16 cellular contexts compared by ENCODE assay signal in the genomic region with DNA sequence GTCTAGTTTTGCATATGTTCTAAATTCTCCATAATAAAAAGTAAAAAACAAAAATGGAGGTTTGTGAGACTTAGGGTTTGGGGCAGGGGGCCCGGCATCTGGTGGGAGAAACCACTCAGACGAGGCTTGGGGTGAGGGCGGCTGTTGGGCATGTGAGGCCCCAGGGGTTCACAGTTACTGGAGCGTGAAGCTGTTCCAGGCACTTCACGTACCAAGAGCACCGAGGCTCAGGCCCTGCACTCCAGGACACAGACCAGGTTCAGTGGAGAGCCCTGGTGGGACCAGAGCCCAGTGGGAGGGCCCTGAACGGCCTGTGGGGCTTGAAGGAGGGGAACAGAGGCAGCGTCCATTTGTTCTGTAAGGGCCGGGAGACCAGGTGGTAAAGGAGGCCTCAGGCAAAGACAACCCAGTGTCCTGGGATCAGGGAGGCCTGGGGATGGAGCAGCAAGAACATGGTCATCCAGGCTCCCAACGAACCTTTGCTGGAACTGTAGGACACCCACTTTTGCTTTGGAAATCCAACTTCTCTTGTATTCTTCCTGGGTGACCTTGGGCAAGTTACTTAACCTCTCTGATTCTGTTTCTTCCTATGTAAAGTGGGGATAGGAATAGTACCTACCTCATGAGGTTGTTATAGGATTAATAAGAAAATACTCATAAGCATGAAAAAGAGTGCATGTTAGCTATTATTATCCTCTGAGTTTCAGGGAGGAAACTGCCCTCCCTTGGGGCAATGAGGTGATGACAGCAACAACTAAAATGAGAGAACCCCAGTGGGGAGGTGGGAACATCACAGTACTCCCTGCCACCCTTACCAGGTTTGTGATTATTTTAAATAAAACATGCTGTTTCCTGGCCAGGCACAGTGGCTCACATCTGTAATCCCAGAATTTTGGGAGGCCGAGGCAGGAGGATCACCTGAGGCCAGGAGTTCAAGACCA. TPM values are rescaled to one million over a fixed set of nuclear protein-coding genes. Genes with fewer than 3 reads are reported as not detected.
DNase-seq lines count a peak whose midpoint lies in the region; ATAC-seq, FAIRE-seq and TF ChIP-seq lines count a peak whose summit lies in the region.
"Had no signal": no experiment of that assay in that cellular context is flagged by ENCODE, and none has a peak within 500 bp of the region (broad histone marks: within the 10 kb centered on the region; RNA-seq: fewer than 3 reads in every experiment).

No MANE protein-coding gene starts in this region.

- H3K4me1 ChIP-seq in HepG2 (ENCODE audit: insufficient read depth, low read length) (no peaks in the 10 kb centered on the region), right lobe of liver (no peaks in the 10 kb centered on the region), K562 (replicated peaks in 1 of 2; ENCODE audit: control insufficient read depth in 2 of 2, insufficient read depth in 2 of 2, low read length in 2 of 2) (peaks cover 2 to 12% of the 10 kb centered on the region in 2 experiments; a peak in 3 of 5 replicates)

- WGBS in HepG2 (ENCODE audit: low lambda C conversion rate), result 28% methylated on average over 11 of the region's 11 CpGs
- 85% methylated on average over 5 of the region's 11 CpGs for WGBS in right lobe of liver (ENCODE audit: insufficient coverage, low coverage, low lambda C conversion rate, missing lambda C conversion rate)
- WGBS in K562 (ENCODE audit: insufficient coverage, low coverage, missing lambda C conversion rate), result 37% methylated on average over 11 of the region's 11 CpGs

- H3K27me3 ChIP-seq in HepG2 (ENCODE audit: control insufficient read depth in 1 of 2, insufficient read depth in 2 of 2, low read length in 2 of 2) (peaks cover 6 to 78% of the 10 kb centered on the region in 2 experiments), right lobe of liver (no peaks in the 10 kb centered on the region), K562 (ENCODE audit: control insufficient read depth in 2 of 2, insufficient read depth in 2 of 2, low read length in 2 of 2) (peaks cover 28 to 62% of the 10 kb centered on the region in 2 experiments)

- in situ Hi-C loops in HepG2 (cut with HindIII; ENCODE audit: extremely low pct_ligation_motif_present, low pct_unique_long_range_greater_than_20kb), result no loop called here
- in situ Hi-C loops in K562 (cut with MboI), result loop anchor here (5.0 to 25.0 kb wide), 2 partner anchors 232 to 1483 kb away; no protein-coding TSS in a partner anchor

- H3K4me2 ChIP-seq in HepG2 (ENCODE audit: low read depth, low read length) (no peak overlapping the region), K562 (ENCODE audit: insufficient read depth, low read length) (no peak overlapping the region)

- ATAC-seq in HepG2 (no peak), right lobe of liver (no peak), HG03108 (IDR thresholded peaks at IDR 0.05; ENCODE audit: unreplicated experiment) (peak; percentile 36), K562 (no peak), GM21515 (IDR thresholded peaks at IDR 0.05; ENCODE audit: unreplicated experiment) (no peak)
- ATAC-seq in stimulated activated naive B cell treated with anti-CD40 and anti-IgM and Interleukin-4, amounts not matched to agents 10 μg/mL and 1 μg/mL and 100 μg/mL, for 72 hours (replicated peaks), result peak; percentile 54 to 60
- ATAC-seq: activated T-cell treated with anti-CD3 and anti-CD28 coated beads, Interleukin-2, amount 50 U/mL, for 72 hours; Panc1 had no signal

- no peaks in the 10 kb centered on the region for H3K36me3 ChIP-seq in HepG2 (replicated peaks in 1 of 2; ENCODE audit: control insufficient read depth in 1 of 2, insufficient read depth in 2 of 2, low read length in 2 of 2)
- no peaks in the 10 kb centered on the region for H3K36me3 ChIP-seq in right lobe of liver
- no peaks in the 10 kb centered on the region for H3K36me3 ChIP-seq in K562 (ENCODE audit: control insufficient read depth, insufficient read depth, low read length)

- TF ChIP-seq EP300 in HepG2 (IDR thresholded peaks at IDR 0.05; ENCODE audit: low read depth in 2 of 2, low read length in 2 of 2) (no peak), HepG2 (CRISPR knock-in tag; IDR thresholded peaks at IDR 0.05; ENCODE audit: borderline replicate concordance) (no peak), K562 (IDR thresholded peaks at IDR 0.05; ENCODE audit: low read length) (no peak)

- H3K79me2 ChIP-seq in HepG2 (ENCODE audit: insufficient read depth, low read length), result no peaks in the 10 kb centered on the region
- H3K79me2 ChIP-seq in K562 (ENCODE audit: control insufficient read depth, insufficient read depth, low read length), result no peaks in the 10 kb centered on the region

- H4K20me1 ChIP-seq in HepG2 (ENCODE audit: insufficient read depth, low read length) (no peaks in the 10 kb centered on the region), K562 (replicated peaks; ENCODE audit: control insufficient read depth, insufficient read depth, low read length) (peaks cover 3% of the 10 kb centered on the region; the same call in 1 of the 2 replicates)

- TF ChIP-seq CTCF in HepG2 (CRISPR knock-in tag; IDR thresholded peaks at IDR 0.05), result no peak
- TF ChIP-seq CTCF in right lobe of liver (IDR thresholded peaks at IDR 0.05), result no peak
- TF ChIP-seq CTCF in K562 (IDR thresholded peaks at IDR 0.05 in 2 of 3, conservative IDR thresholded peaks at IDR 0.05 in 1 of 3; ENCODE audit: insufficient read depth in 2 of 3, low read depth in 1 of 3, low read length in 3 of 3), result no peak

- H3K9me1 ChIP-seq in K562 (ENCODE audit: control insufficient read depth, insufficient read depth, low read length), result no peaks in the 10 kb centered on the region

- TF ChIP-seq RAD21 in HepG2 (CRISPR knock-in tag; IDR thresholded peaks at IDR 0.05) (no peak), K562 (CRISPR knock-in tag; conservative IDR thresholded peaks at IDR 0.05 in 1 of 2, IDR thresholded peaks at IDR 0.05 in 1 of 2) (no peak)

- H3K27me3 Mint-ChIP-seq in stimulated activated naive B cell treated with anti-CD40 and anti-IgM and Interleukin-4, amounts not matched to agents 10 μg/mL and 1 μg/mL and 100 μg/mL, for 72 hours, result no peaks in the 10 kb centered on the region
- H3K27me3 Mint-ChIP-seq in activated CD4-positive, alpha-beta memory T cell treated with anti-CD3 and anti-CD28 coated beads for 36 hours, result no peaks in the 10 kb centered on the region

- FAIRE-seq in HepG2 (lab: Jason Lieb, UNC) (no peak), K562 (lab: Jason Lieb, UNC) (no peak)
- FAIRE-seq: islet of Langerhans had no signal

- BruUV-seq in HepG2 (replicated peaks; lab: Mats Ljungman, UMichigan) (no TSS peak), K562 (replicated peaks; lab: Mats Ljungman, UMichigan) (no TSS peak)

- H3K9me3 ChIP-seq in HepG2 (ENCODE audit: low read length) (no peaks in the 10 kb centered on the region), right lobe of liver (no peaks in the 10 kb centered on the region), K562 (replicated peaks; ENCODE audit: control insufficient read depth, insufficient read depth, low read depth, low read length) (no peaks in the 10 kb centered on the region)

- H2AFZ ChIP-seq in HepG2 (ENCODE audit: low read length), result no peak overlapping the region
- no peak overlapping the region for H2AFZ ChIP-seq in K562 (ENCODE audit: low read depth, low read length)

- H3K9me3 Mint-ChIP-seq in stimulated activated naive B cell treated with anti-CD40 and anti-IgM and Interleukin-4, amounts not matched to agents 10 μg/mL and 1 μg/mL and 100 μg/mL, for 72 hours, result no peaks in the 10 kb centered on the region
- no peaks in the 10 kb centered on the region for H3K9me3 Mint-ChIP-seq in activated CD4-positive, alpha-beta memory T cell treated with anti-CD3 and anti-CD28 coated beads for 36 hours
- H3K9me3 Mint-ChIP-seq: activated T-cell treated with anti-CD3 and anti-CD28 coated beads, Interleukin-2, amount 50 U/mL, for 72 hours had no signal

- H3K36me3 Mint-ChIP-seq in stimulated activated naive B cell treated with anti-CD40 and anti-IgM and Interleukin-4, amounts not matched to agents 10 μg/mL and 1 μg/mL and 100 μg/mL, for 72 hours, result peaks cover 25 to 33% of the 10 kb centered on the region in 2 donors
- H3K36me3 Mint-ChIP-seq in activated CD4-positive, alpha-beta memory T cell treated with anti-CD3 and anti-CD28 coated beads for 36 hours, result no peaks in the 10 kb centered on the region

- TF ChIP-seq POLR2A in HepG2 (IDR thresholded peaks at IDR 0.05; ENCODE audit: insufficient read depth in 1 of 2, low read depth in 2 of 2, low read length in 2 of 2), result no peak
- no peak for TF ChIP-seq POLR2A in right lobe of liver (IDR thresholded peaks at IDR 0.05)
- no peak for TF ChIP-seq POLR2A in K562 (conservative IDR thresholded peaks at IDR 0.05)

- peaks cover 52 to 81% of the 10 kb centered on the region in 2 donors for H3K4me1 Mint-ChIP-seq in stimulated activated naive B cell treated with anti-CD40 and anti-IgM and Interleukin-4, amounts not matched to agents 10 μg/mL and 1 μg/mL and 100 μg/mL, for 72 hours
- peaks cover 17% of the 10 kb centered on the region for H3K4me1 Mint-ChIP-seq in activated CD4-positive, alpha-beta memory T cell treated with anti-CD3 and anti-CD28 coated beads for 36 hours (ENCODE audit: low read depth)

- H3K4me3 ChIP-seq in HepG2 (replicated peaks in 1 of 3; ENCODE audit: insufficient read depth in 1 of 3, low read depth in 2 of 3, low read length in 3 of 3) (no peak overlapping the region), right lobe of liver (no peak overlapping the region), K562 (no peak overlapping the region)

- H3K4me3 Mint-ChIP-seq in stimulated activated naive B cell treated with anti-CD40 and anti-IgM and Interleukin-4, amounts not matched to agents 10 μg/mL and 1 μg/mL and 100 μg/mL, for 72 hours, result peak overlapping the region; percentile 41 to 74
- H3K4me3 Mint-ChIP-seq in activated CD4-positive, alpha-beta memory T cell treated with anti-CD3 and anti-CD28 coated beads for 36 hours, result no peak overlapping the region
- H3K4me3 Mint-ChIP-seq: activated T-cell treated with anti-CD3 and anti-CD28 coated beads, Interleukin-2, amount 50 U/mL, for 72 hours had no signal

- POLR2A ChIA-PET in HepG2 (lab: Yijun Ruan, JAX) (no interaction called here), K562 (lab: Yijun Ruan, JAX) (interaction anchor here (0.6 to 0.9 kb wide), 2 partner anchors 13 to 201 kb away, joined by 3 to 5 read pairs; no protein-coding TSS in a partner anchor)
- POLR2A ChIA-PET in activated CD4-positive, alpha-beta memory T cell treated with anti-CD3 and anti-CD28 coated beads for 36 hours (lab: Charles Lee), result interaction anchor here (0.9 kb wide), 1 partner anchor 18 kb away, joined by 4 read pairs; no protein-coding TSS in a partner anchor

- H3K27ac Mint-ChIP-seq in stimulated activated naive B cell treated with anti-CD40 and anti-IgM and Interleukin-4, amounts not matched to agents 10 μg/mL and 1 μg/mL and 100 μg/mL, for 72 hours, result peak overlapping the region; percentile 94
- H3K27ac Mint-ChIP-seq in activated CD4-positive, alpha-beta memory T cell treated with anti-CD3 and anti-CD28 coated beads for 36 hours, result no peak overlapping the region
- H3K27ac Mint-ChIP-seq: activated T-cell treated with anti-CD3 and anti-CD28 coated beads, Interleukin-2, amount 50 U/mL, for 72 hours had no signal

- intact Hi-C loops in HepG2 (cut with micrococcal nuclease; ENCODE audit: unreplicated experiment) (no loop called here), right lobe of liver (cut with DNase I) (no loop called here), K562 (cut with micrococcal nuclease) (loop anchor here (10.0 kb wide), 1 partner anchor 390 kb away; no protein-coding TSS in a partner anchor)
- intact Hi-C loops in activated CD4-positive, alpha-beta memory T cell treated with anti-CD3 and anti-CD28 coated beads for 36 hours (cut with micrococcal nuclease), result no loop called here

- CTCF ChIA-PET in HepG2 (lab: Yijun Ruan, JAX; ENCODE audit: low intra/inter-chr PET ratio, low total read pairs), result no interaction called here
- CTCF ChIA-PET in K562 (lab: Yijun Ruan, JAX; ENCODE audit: low intra/inter-chr PET ratio), result no interaction called here
- CTCF ChIA-PET in activated CD4-positive, alpha-beta memory T cell treated with anti-CD3 and anti-CD28 coated beads for 36 hours (lab: Charles Lee), result interaction anchor here (0.6 to 3.2 kb wide), 2 partner anchors 12 to 14 kb away, joined by 3 to 35 read pairs; no protein-coding TSS in a partner anchor

- no peak overlapping the region for H3K9ac ChIP-seq in HepG2 (ENCODE audit: insufficient read depth, low read depth, low read length)
- H3K9ac ChIP-seq in K562 (ENCODE audit: insufficient read depth in 1 of 2, low read depth in 2 of 2, low read length in 2 of 2), result peak overlapping the region in 1 of 2 experiments; percentile 1; a peak in 1 of 4 replicates

- no peak for DNase-seq in HepG2 (ENCODE audit: low spot score)
- DNase-seq in right lobe of liver, result no peak
- DNase-seq in K562 (ENCODE audit: extremely low read depth in 1 of 4, low spot score in 3 of 4), result no peak
- DNase-seq in stimulated activated naive B cell treated with anti-CD40 and anti-IgM and Interleukin-4, amounts not matched to agents 10 μg/mL and 1 μg/mL and 100 μg/mL, for 72 hours, result peak; percentile 64
- no peak for DNase-seq in activated CD4-positive, alpha-beta memory T cell treated with anti-CD3 and anti-CD28 coated beads for 36 hours
- DNase-seq in NCI-H2081 (lab: John Stamatoyannopoulos, UW), result no peak
- DNase-seq: activated CD4-positive, alpha-beta T cell treated with anti-CD3 and anti-CD28 coated beads for 1 hour; activated T-cell treated with anti-CD3 and anti-CD28 coated beads, Interleukin-2, amount 50 U/mL, for 72 hours; amygdala; DMS 273 treated with DMSO at 0.1 percent for 48 hours; IMR-90 had no signal

- H3K27ac ChIP-seq in HepG2 (ENCODE audit: extremely low read length, insufficient read depth, low read length), result no peak overlapping the region
- H3K27ac ChIP-seq in right lobe of liver, result no peak overlapping the region
- no peak overlapping the region for H3K27ac ChIP-seq in K562 (ENCODE audit: extremely low read depth, low read depth, low read length)
- H3K27ac ChIP-seq: epithelial cell of prostate had no signal

RNA-seq across cellular contexts. Expression of a gene that starts 1.1 kb away (rescaled TPM):
- total RNA-seq in HepG2 (2016; rRNA removed; fragmentation: Illumina TruSeq; extraction: Trizol) (not detected in 2 replicates), right lobe of liver (10 to 100 TPM in 2 of 6 experiments, 1 to 10 TPM in 4; 6.6 to 15.6 (median 9.6) TPM), K562 (2014; rRNA removed) (0.04 TPM in 1 of 2 replicates, not detected in the other), K562 (2014; rRNA removed; fragmentation: Illumina TruSeq; extraction: Trizol) (not detected in 2 replicates), K562 (2015; rRNA removed; fragmentation: Illumina TruSeq; extraction: Trizol) (0.15 TPM in 1 of 2 replicates, not detected in the other), K562 (2021) (0.13 TPM in 1 of 2 replicates, not detected in the other)
- total RNA-seq in HepG2 (2016; cell fraction: cytosol; rRNA removed; fragmentation: Illumina TruSeq; extraction: Trizol; ENCODE audit: low read depth), result not detected in 2 replicates
- not detected in 2 replicates for total RNA-seq in HepG2 (2016; cell fraction: insoluble cytoplasmic fraction; rRNA removed; fragmentation: Illumina TruSeq; extraction: Trizol)
- total RNA-seq in HepG2 (2016; cell fraction: membrane; rRNA removed; fragmentation: Illumina TruSeq; extraction: Trizol), result not detected in 2 replicates
- total RNA-seq in HepG2 (2016; cell fraction: nucleus; rRNA removed; fragmentation: Illumina TruSeq; extraction: Trizol), result not detected in 2 replicates
- polyA plus RNA-seq in HepG2 (2011; rRNA removed) (0.03 TPM in 1 of 2 replicates, not detected in the other), K562 (2011; rRNA removed) (0.04 TPM in 1 of 2 replicates, not detected in the other), K562 (2014; fragmentation: Illumina TruSeq; extraction: Trizol) (not detected in 2 replicates), K562 (2014; fragmentation: Nextera tagmentation; extraction: Ambion mirVana) (not detected), K562 (2014; rRNA removed) (0.09 TPM in 1 of 2 replicates, not detected in the other)
- polyA plus RNA-seq in HepG2 (2011; cell fraction: cytosol; rRNA removed), result not detected in 2 replicates
- 0.13 and 0.17 TPM in 2 replicates for polyA plus RNA-seq in HepG2 (2011; cell fraction: nucleus; rRNA removed)
- not detected in 2 replicates for polyA plus RNA-seq in HepG2 (2012)
- polyA plus RNA-seq in HepG2 (2016; cell fraction: cytosol; fragmentation: Illumina TruSeq; extraction: Trizol; ENCODE audit: low read depth), result not detected in 2 replicates
- not detected in 2 replicates for polyA plus RNA-seq in HepG2 (2016; cell fraction: insoluble cytoplasmic fraction; fragmentation: Illumina TruSeq; extraction: Trizol; ENCODE audit: low read depth)
- polyA plus RNA-seq in HepG2 (2016; cell fraction: membrane; fragmentation: Illumina TruSeq; extraction: Trizol; ENCODE audit: low read depth), result not detected in 2 replicates
- not detected in 2 replicates for polyA plus RNA-seq in HepG2 (2016; cell fraction: nucleus; fragmentation: Illumina TruSeq; extraction: Trizol; ENCODE audit: insufficient read depth, low read depth)
- not detected in 2 replicates for polyA minus RNA-seq in HepG2 (2011; rRNA and poly(A)+ RNA removed; ENCODE audit: low replicate concordance)
- polyA minus RNA-seq in HepG2 (2011; cell fraction: cytosol; rRNA and poly(A)+ RNA removed), result not detected in 2 replicates
- polyA minus RNA-seq in HepG2 (2011; cell fraction: nucleus; rRNA and poly(A)+ RNA removed), result 0.25 TPM in 1 of 2 replicates, not detected in the other
- total RNA-seq in K562 (2011; cell fraction: chromatin; rRNA removed; ENCODE audit: low replicate concordance), result 0.30 and 0.49 TPM in 2 replicates
- 0.13 TPM in 1 of 2 replicates, not detected in the other for total RNA-seq in K562 (2011; cell fraction: nucleolus; rRNA removed)
- total RNA-seq in K562 (2011; cell fraction: nucleoplasm; rRNA removed), result 0.37 TPM in 1 of 2 replicates, not detected in the other
- polyA plus RNA-seq in K562 (2011; cell fraction: cytosol; rRNA removed), result 0.04 and 0.06 TPM in 2 replicates
- polyA plus RNA-seq in K562 (2011; cell fraction: nucleus; rRNA removed), result 0.15 and 0.44 TPM in 2 replicates
- 0.17 and 0.42 TPM in 2 replicates for polyA plus RNA-seq in K562 (2012)
- polyA minus RNA-seq in K562 (2011; rRNA and poly(A)+ RNA removed), result 0.03 TPM in 1 of 2 replicates, not detected in the other
- not detected in 2 replicates for polyA minus RNA-seq in K562 (2011; cell fraction: cytosol; rRNA and poly(A)+ RNA removed)
- 0.33 TPM in 1 of 2 replicates, not detected in the other for polyA minus RNA-seq in K562 (2011; cell fraction: nucleus; rRNA and poly(A)+ RNA removed)
- total RNA-seq in activated CD4-positive, alpha-beta memory T cell treated with anti-CD3 and anti-CD28 coated beads for 36 hours, result under 1 TPM; 0.48 to 0.52 TPM
- total RNA-seq: IMR-90 had no signal

RNA-seq across cellular contexts. Expression of a gene that starts 18.3 kb away (rescaled TPM):
- 115 and 144 TPM in 2 replicates for total RNA-seq in HepG2 (2016; rRNA removed; fragmentation: Illumina TruSeq; extraction: Trizol)
- total RNA-seq in HepG2 (2016; cell fraction: cytosol; rRNA removed; fragmentation: Illumina TruSeq; extraction: Trizol; ENCODE audit: low read depth), result 53.5 and 64.3 TPM in 2 replicates
- 99.7 and 146 TPM in 2 replicates for total RNA-seq in HepG2 (2016; cell fraction: insoluble cytoplasmic fraction; rRNA removed; fragmentation: Illumina TruSeq; extraction: Trizol)
- total RNA-seq in HepG2 (2016; cell fraction: membrane; rRNA removed; fragmentation: Illumina TruSeq; extraction: Trizol), result 112 and 127 TPM in 2 replicates
- 129 and 139 TPM in 2 replicates for total RNA-seq in HepG2 (2016; cell fraction: nucleus; rRNA removed; fragmentation: Illumina TruSeq; extraction: Trizol)
- 86.2 and 96.1 TPM in 2 replicates for polyA plus RNA-seq in HepG2 (2011; rRNA removed)
- 84.5 and 90.6 TPM in 2 replicates for polyA plus RNA-seq in HepG2 (2011; cell fraction: cytosol; rRNA removed)
- polyA plus RNA-seq in HepG2 (2011; cell fraction: nucleus; rRNA removed), result 168 and 184 TPM in 2 replicates
- 90.8 and 127 TPM in 2 replicates for polyA plus RNA-seq in HepG2 (2012)
- 50.6 and 64.6 TPM in 2 replicates for polyA plus RNA-seq in HepG2 (2016; cell fraction: cytosol; fragmentation: Illumina TruSeq; extraction: Trizol; ENCODE audit: low read depth)
- polyA plus RNA-seq in HepG2 (2016; cell fraction: insoluble cytoplasmic fraction; fragmentation: Illumina TruSeq; extraction: Trizol; ENCODE audit: low read depth), result 92.2 and 107 TPM in 2 replicates
- 86.2 and 95.7 TPM in 2 replicates for polyA plus RNA-seq in HepG2 (2016; cell fraction: membrane; fragmentation: Illumina TruSeq; extraction: Trizol; ENCODE audit: low read depth)
- polyA plus RNA-seq in HepG2 (2016; cell fraction: nucleus; fragmentation: Illumina TruSeq; extraction: Trizol; ENCODE audit: insufficient read depth, low read depth), result 185 and 196 TPM in 2 replicates
- 134 and 163 TPM in 2 replicates for polyA minus RNA-seq in HepG2 (2011; rRNA and poly(A)+ RNA removed; ENCODE audit: low replicate concordance)
- polyA minus RNA-seq in HepG2 (2011; cell fraction: cytosol; rRNA and poly(A)+ RNA removed), result 32.2 and 36.3 TPM in 2 replicates
- polyA minus RNA-seq in HepG2 (2011; cell fraction: nucleus; rRNA and poly(A)+ RNA removed), result 109 and 138 TPM in 2 replicates
- total RNA-seq in right lobe of liver, result 10 to 100 TPM; 56.3 to 73.7 (median 63.3) TPM
- total RNA-seq in K562 (2011; cell fraction: chromatin; rRNA removed; ENCODE audit: low replicate concordance), result 102 and 218 TPM in 2 replicates
- total RNA-seq in K562 (2011; cell fraction: nucleolus; rRNA removed), result 162 and 195 TPM in 2 replicates
- 126 and 134 TPM in 2 replicates for total RNA-seq in K562 (2011; cell fraction: nucleoplasm; rRNA removed)
- 118 and 148 TPM in 2 replicates for total RNA-seq in K562 (2014; rRNA removed)
- 98.3 and 112 TPM in 2 replicates for total RNA-seq in K562 (2014; rRNA removed; fragmentation: Illumina TruSeq; extraction: Trizol)
- total RNA-seq in K562 (2015; rRNA removed; fragmentation: Illumina TruSeq; extraction: Trizol), result 114 and 122 TPM in 2 replicates
- total RNA-seq in K562 (2021), result 153 and 161 TPM in 2 replicates
- polyA plus RNA-seq in K562 (2011; rRNA removed), result 135 and 137 TPM in 2 replicates
- polyA plus RNA-seq in K562 (2011; cell fraction: cytosol; rRNA removed), result 156 and 157 TPM in 2 replicates
- polyA plus RNA-seq in K562 (2011; cell fraction: nucleus; rRNA removed), result 338 and 345 TPM in 2 replicates
- polyA plus RNA-seq in K562 (2012), result 148 and 189 TPM in 2 replicates
- 125 and 128 TPM in 2 replicates for polyA plus RNA-seq in K562 (2014; fragmentation: Illumina TruSeq; extraction: Trizol)
- polyA plus RNA-seq in K562 (2014; fragmentation: Nextera tagmentation; extraction: Ambion mirVana), result 10 to 100 TPM in 1 of 2 experiments, 1 to 10 TPM in 1; 7.9 to 14.1 TPM
- polyA plus RNA-seq in K562 (2014; rRNA removed), result 102 and 116 TPM in 2 replicates
- polyA minus RNA-seq in K562 (2011; rRNA and poly(A)+ RNA removed), result 101 and 125 TPM in 2 replicates
- polyA minus RNA-seq in K562 (2011; cell fraction: cytosol; rRNA and poly(A)+ RNA removed), result 65.4 and 66.7 TPM in 2 replicates
- 139 and 166 TPM in 2 replicates for polyA minus RNA-seq in K562 (2011; cell fraction: nucleus; rRNA and poly(A)+ RNA removed)
- 100 to 1,000 TPM; 109 to 114 TPM for total RNA-seq in activated CD4-positive, alpha-beta memory T cell treated with anti-CD3 and anti-CD28 coated beads for 36 hours

RNA-seq across cellular contexts. Expression of a gene that starts 49.8 kb away (rescaled TPM):
- not detected in 2 replicates for total RNA-seq in HepG2 (2016; rRNA removed; fragmentation: Illumina TruSeq; extraction: Trizol)
- not detected in 2 replicates for total RNA-seq in HepG2 (2016; cell fraction: cytosol; rRNA removed; fragmentation: Illumina TruSeq; extraction: Trizol; ENCODE audit: low read depth)
- total RNA-seq in HepG2 (2016; cell fraction: insoluble cytoplasmic fraction; rRNA removed; fragmentation: Illumina TruSeq; extraction: Trizol), result not detected in 2 replicates
- total RNA-seq in HepG2 (2016; cell fraction: membrane; rRNA removed; fragmentation: Illumina TruSeq; extraction: Trizol), result not detected in 2 replicates
- total RNA-seq in HepG2 (2016; cell fraction: nucleus; rRNA removed; fragmentation: Illumina TruSeq; extraction: Trizol), result not detected in 2 replicates
- not detected in 2 replicates for polyA plus RNA-seq in HepG2 (2011; rRNA removed)
- not detected in 2 replicates for polyA plus RNA-seq in HepG2 (2011; cell fraction: cytosol; rRNA removed)
- polyA plus RNA-seq in HepG2 (2011; cell fraction: nucleus; rRNA removed), result not detected in 2 replicates
- polyA plus RNA-seq in HepG2 (2012), result not detected in 2 replicates
- polyA plus RNA-seq in HepG2 (2016; cell fraction: cytosol; fragmentation: Illumina TruSeq; extraction: Trizol; ENCODE audit: low read depth), result not detected in 2 replicates
- polyA plus RNA-seq in HepG2 (2016; cell fraction: insoluble cytoplasmic fraction; fragmentation: Illumina TruSeq; extraction: Trizol; ENCODE audit: low read depth), result not detected in 2 replicates
- not detected in 2 replicates for polyA plus RNA-seq in HepG2 (2016; cell fraction: membrane; fragmentation: Illumina TruSeq; extraction: Trizol; ENCODE audit: low read depth)
- not detected in 2 replicates for polyA plus RNA-seq in HepG2 (2016; cell fraction: nucleus; fragmentation: Illumina TruSeq; extraction: Trizol; ENCODE audit: insufficient read depth, low read depth)
- polyA minus RNA-seq in HepG2 (2011; rRNA and poly(A)+ RNA removed; ENCODE audit: low replicate concordance), result 0.33 TPM in 1 of 2 replicates, not detected in the other
- not detected in 2 replicates for polyA minus RNA-seq in HepG2 (2011; cell fraction: cytosol; rRNA and poly(A)+ RNA removed)
- polyA minus RNA-seq in HepG2 (2011; cell fraction: nucleus; rRNA and poly(A)+ RNA removed), result not detected in 2 replicates
- total RNA-seq in right lobe of liver, result under 1 TPM in 2 of 6 experiments, not detected in 4; 0.11 to 0.42 TPM
- 0.42 TPM in 1 of 2 replicates, not detected in the other for total RNA-seq in K562 (2011; cell fraction: chromatin; rRNA removed; ENCODE audit: low replicate concordance)
- 0.33 TPM in 1 of 2 replicates, not detected in the other for total RNA-seq in K562 (2011; cell fraction: nucleolus; rRNA removed)
- 0.15 and 0.84 TPM in 2 replicates for total RNA-seq in K562 (2011; cell fraction: nucleoplasm; rRNA removed)
- 0.12 and 0.18 TPM in 2 replicates for total RNA-seq in K562 (2014; rRNA removed)
- not detected in 2 replicates for total RNA-seq in K562 (2014; rRNA removed; fragmentation: Illumina TruSeq; extraction: Trizol)
- not detected in 2 replicates for total RNA-seq in K562 (2015; rRNA removed; fragmentation: Illumina TruSeq; extraction: Trizol)
- 0.18 TPM in 1 of 2 replicates, not detected in the other for total RNA-seq in K562 (2021)
- polyA plus RNA-seq in K562 (2011; rRNA removed), result 0.06 TPM in 1 of 2 replicates, not detected in the other
- polyA plus RNA-seq in K562 (2011; cell fraction: cytosol; rRNA removed), result not detected in 2 replicates
- 0.06 and 0.13 TPM in 2 replicates for polyA plus RNA-seq in K562 (2011; cell fraction: nucleus; rRNA removed)
- polyA plus RNA-seq in K562 (2012), result 0.10 and 0.64 TPM in 2 replicates
- 0.08 TPM in 1 of 2 replicates, not detected in the other for polyA plus RNA-seq in K562 (2014; fragmentation: Illumina TruSeq; extraction: Trizol)
- polyA plus RNA-seq in K562 (2014; fragmentation: Nextera tagmentation; extraction: Ambion mirVana), result not detected
- polyA plus RNA-seq in K562 (2014; rRNA removed), result 0.54 TPM in 1 of 2 replicates, not detected in the other
- polyA minus RNA-seq in K562 (2011; rRNA and poly(A)+ RNA removed), result not detected in 2 replicates
- polyA minus RNA-seq in K562 (2011; cell fraction: cytosol; rRNA and poly(A)+ RNA removed), result not detected in 2 replicates
- 0.33 TPM in 1 of 2 replicates, not detected in the other for polyA minus RNA-seq in K562 (2011; cell fraction: nucleus; rRNA and poly(A)+ RNA removed)
- total RNA-seq in activated CD4-positive, alpha-beta memory T cell treated with anti-CD3 and anti-CD28 coated beads for 36 hours, result 1 to 10 TPM; 1.0 to 1.1 TPM
- total RNA-seq: IMR-90 had no signal

Comparison
In these comparisons a context has a peak if more than half of its experiments do, and no peak if none do; other contexts are left out.
1. RNA of a gene that starts 1.1 kb away (total RNA-seq): 6.6 to 15.6 TPM in right lobe of liver; 0.48 to 0.52 TPM in activated CD4-positive, alpha-beta memory T cell treated with anti-CD3 and anti-CD28 coated beads for 36 hours, 0.04 to 0.49 TPM in K562 and not detected in HepG2; every median in the first group is over 4 times any median in the second.
2. ATAC-seq: peak in HG03108 (single experiment) and stimulated activated naive B cell treated with anti-CD40 and anti-IgM and Interleukin-4, amounts not matched to agents 10 μg/mL and 1 μg/mL and 100 μg/mL, for 72 hours (2 of 2); none in HepG2 (single experiment), right lobe of liver (0 of 4), K562 (single experiment) and GM21515 (single experiment).